Comparison of ENCODE assay signal across 7 cellular contexts in genomic region chr6:67877288-67877687, GRCh38.
"Had no signal": no experiment of that assay in that cellular context is flagged by ENCODE, and none has a peak within 500 bp of the region (broad histone marks: within the 10 kb centered on the region; RNA-seq: fewer than 3 reads in every experiment).

No MANE protein-coding gene starts in this region.

- FAIRE-seq: HTR-8/SVneo had no signal

- H2AFZ ChIP-seq: GM23248 had no signal

- DNase-seq: GM23248, GOT3, H9, HCEC 1CT, IMR-90, KBM-7 had no signal

- H3K9ac ChIP-seq: GM23248 had no signal

- H3K4me3 ChIP-seq: GM23248 had no signal

- H3K27ac ChIP-seq: GM23248 had no signal
